13 cellular contexts compared by ENCODE assay signal in the genomic region with DNA sequence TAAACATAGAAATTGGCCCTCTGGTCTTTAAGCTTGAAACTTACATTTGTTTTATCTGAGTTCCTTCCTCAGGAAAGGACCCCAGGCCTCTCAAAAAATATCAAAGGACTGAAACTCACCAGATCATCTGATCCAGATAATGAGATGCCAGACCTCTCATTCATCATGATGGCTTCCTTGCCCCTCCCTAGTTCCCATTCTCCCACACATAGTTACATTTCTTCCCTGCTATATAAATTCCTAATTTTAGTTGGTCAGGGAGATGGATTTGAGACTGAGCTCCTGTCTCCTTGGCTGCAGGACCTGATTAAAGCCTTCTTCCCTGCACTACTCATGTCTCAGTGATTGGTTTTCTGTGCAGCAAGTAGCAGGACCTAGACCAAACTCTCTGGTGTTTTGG.
DNase-seq lines count a peak whose midpoint lies in the region; ATAC-seq and TF ChIP-seq lines count a peak whose summit lies in the region.
"Had no signal": no experiment of that assay in that cellular context is flagged by ENCODE, and none has a peak within 500 bp of the region (broad histone marks: within the 10 kb centered on the region; RNA-seq: fewer than 3 reads in every experiment).

No MANE protein-coding gene starts in this region.

- no peak overlapping the region for H3K4me2 ChIP-seq in HCT116 (ENCODE audit: low read length)
- H3K4me2 ChIP-seq: BLaER1 had no signal

- RAD21 ChIA-PET in HCT116 (lab: Charles Lee; ENCODE audit: low non-redundant PET in 1 of 2, low total read pairs in 2 of 2, uncharacterized antibody in 2 of 2, unreplicated experiment in 2 of 2): no interaction called here

- TF ChIP-seq RAD21 in HCT116 (IDR thresholded peaks at IDR 0.05; ENCODE audit: low read depth): no peak

- peaks cover 14% of the 10 kb centered on the region for H3K9me3 Mint-ChIP-seq in mesothelial cell of epicardium
- H3K9me3 Mint-ChIP-seq: CD8-positive, alpha-beta memory T cell had no signal

- H3K27ac ChIP-seq in HCT116 (ENCODE audit: low read depth, low read length): no peak overlapping the region
- peak overlapping the region; percentile 92 for H3K27ac ChIP-seq in RWPE2 (ENCODE audit: poor library complexity, severe bottlenecking)
- H3K27ac ChIP-seq: BLaER1, GM23248 had no signal

- TF ChIP-seq CTCF in HCT116 (IDR thresholded peaks at IDR 0.05 in 2 of 3, conservative IDR thresholded peaks at IDR 0.05 in 1 of 3; ENCODE audit: borderline replicate concordance in 1 of 3, insufficient read depth in 1 of 3, low read depth in 2 of 3, low read length in 2 of 3) (no peak), RWPE2 (IDR thresholded peaks at IDR 0.05; ENCODE audit: poor library complexity, severe bottlenecking) (no peak), mesothelial cell of epicardium (IDR thresholded peaks at IDR 0.05; ENCODE audit: unreplicated experiment) (no peak)

- H3K4me1 ChIP-seq in HCT116 (ENCODE audit: control insufficient read depth in 1 of 2, insufficient read depth in 2 of 2, low read length in 2 of 2) (peaks cover 12 to 22% of the 10 kb centered on the region in 2 experiments; a peak in 3 of 4 replicates), RWPE2 (ENCODE audit: insufficient read depth, poor library complexity, severe bottlenecking) (peaks cover 19% of the 10 kb centered on the region)

- peaks cover 13% of the 10 kb centered on the region for H3K4me1 Mint-ChIP-seq in mesothelial cell of epicardium
- H3K4me1 Mint-ChIP-seq: CD8-positive, alpha-beta memory T cell had no signal

- no peaks in the 10 kb centered on the region for H3K27me3 Mint-ChIP-seq in mesothelial cell of epicardium (ENCODE audit: low read depth)
- H3K27me3 Mint-ChIP-seq: CD8-positive, alpha-beta memory T cell had no signal

- H3K9me3 ChIP-seq in HCT116 (ENCODE audit: control insufficient read depth in 1 of 2, insufficient read depth in 1 of 2, low read depth in 1 of 2, low read length in 2 of 2) (no peaks in the 10 kb centered on the region), RWPE2 (ENCODE audit: severe bottlenecking) (no peaks in the 10 kb centered on the region)
- H3K9me3 ChIP-seq: Caco-2 had no signal

- intact Hi-C loops in HCT116 (cut with micrococcal nuclease): no loop called here

- no peak overlapping the region for H3K9ac ChIP-seq in HCT116 (ENCODE audit: low read length)
- H3K9ac ChIP-seq: BLaER1, GM23248 had no signal

- peak overlapping the region; percentile 43 for H3K27ac Mint-ChIP-seq in mesothelial cell of epicardium

- H3K4me3 Mint-ChIP-seq in mesothelial cell of epicardium: no peak overlapping the region

- H3K79me2 ChIP-seq in HCT116 (ENCODE audit: insufficient read depth, low read length): no peaks in the 10 kb centered on the region

- H3K27me3 ChIP-seq in HCT116 (ENCODE audit: insufficient read depth, low read length) (no peaks in the 10 kb centered on the region), RWPE2 (ENCODE audit: insufficient read depth, poor library complexity, severe bottlenecking) (no peaks in the 10 kb centered on the region)
- H3K27me3 ChIP-seq: BLaER1 had no signal

- no peak for TF ChIP-seq POLR2A in HCT116 (IDR thresholded peaks at IDR 0.05; ENCODE audit: borderline replicate concordance, extremely low read depth, insufficient read depth, insufficient read length)

- no peaks in the 10 kb centered on the region for H4K20me1 ChIP-seq in HCT116 (ENCODE audit: insufficient read depth)
- H4K20me1 ChIP-seq: BLaER1 had no signal

- no TSS peak for BruUV-seq in HCT116 (replicated peaks; lab: Mats Ljungman, UMichigan)

- peaks cover 4% of the 10 kb centered on the region for H3K36me3 Mint-ChIP-seq in mesothelial cell of epicardium

- no peaks in the 10 kb centered on the region for H3K36me3 ChIP-seq in HCT116 (ENCODE audit: control insufficient read depth in 1 of 2, insufficient read depth in 2 of 2, low read length in 2 of 2)
- H3K36me3 ChIP-seq in RWPE2 (ENCODE audit: low read depth): no peaks in the 10 kb centered on the region
- H3K36me3 ChIP-seq: BLaER1 had no signal

- DNase-seq in HCT116 (ENCODE audit: low read depth, low spot score) (no peak), RWPE2 (ENCODE audit: low spot score) (no peak), mesothelial cell of epicardium (ENCODE audit: low spot score in 2 of 2, unreplicated experiment in 2 of 2) (no peak)
- no peak for DNase-seq in stimulated activated CD4-positive, alpha-beta T cell treated with anti-CD3 and anti-CD28 coated beads, Interleukin-2, amount 100 ng/mL, for 24 hours
- DNase-seq: AML-193; Caco-2; CD8-positive, alpha-beta memory T cell; DND-41; GF-D8; GM23248 had no signal

- CTCF ChIA-PET in HCT116 (lab: Charles Lee): no interaction called here

- no peak overlapping the region for H3K4me3 ChIP-seq in HCT116 (replicated peaks in 1 of 2; ENCODE audit: low read depth in 1 of 2, low read length in 2 of 2)
- H3K4me3 ChIP-seq in RWPE2 (ENCODE audit: severe bottlenecking): no peak overlapping the region
- H3K4me3 ChIP-seq: BLaER1, GM23248 had no signal

- POLR2A ChIA-PET in HCT116 (lab: Charles Lee): no interaction called here

- H2AFZ ChIP-seq in HCT116 (ENCODE audit: low read depth, low read length, poor library complexity, severe bottlenecking): peak overlapping the region; percentile 13
- H2AFZ ChIP-seq: GM23248 had no signal

- H3K9me2 ChIP-seq in HCT116 (ENCODE audit: insufficient read depth): no peaks in the 10 kb centered on the region

- no peak for ATAC-seq in HCT116
- no peak for ATAC-seq in RWPE2 (ENCODE audit: low read depth)
- ATAC-seq in GM18868 (IDR thresholded peaks at IDR 0.05; ENCODE audit: unreplicated experiment): no peak
- ATAC-seq in GM21619 (IDR thresholded peaks at IDR 0.05; ENCODE audit: unreplicated experiment): no peak

TF ChIP-seq in HCT116, 20 proteins besides CTCF, POLR2A, EP300 and RAD21:
- TF ChIP-seq TCF7L2 (IDR thresholded peaks at IDR 0.05; ENCODE audit: borderline replicate concordance, extremely low read depth, insufficient read depth, insufficient read length): no peak
- TF ChIP-seq, protein P1, sequence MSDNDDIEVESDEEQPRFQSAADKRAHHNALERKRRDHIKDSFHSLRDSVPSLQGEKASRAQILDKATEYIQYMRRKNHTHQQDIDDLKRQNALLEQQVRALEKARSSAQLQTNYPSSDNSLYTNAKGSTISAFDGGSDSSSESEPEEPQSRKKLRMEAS (IDR thresholded peaks at IDR 0.05): no peak
- no peak for TF ChIP-seq JUND (IDR thresholded peaks at IDR 0.05)
- TF ChIP-seq ZFX (IDR thresholded peaks at IDR 0.05): no peak
- no peak for TF ChIP-seq YY1 (IDR thresholded peaks at IDR 0.05; ENCODE audit: extremely low read depth, insufficient replicate concordance, low read depth, low read length)
- no peak for TF ChIP-seq SIN3A (IDR thresholded peaks at IDR 0.05; ENCODE audit: low read depth)
- TF ChIP-seq ELF1 (IDR thresholded peaks at IDR 0.05; ENCODE audit: borderline replicate concordance, low read depth): no peak
- no peak for TF ChIP-seq EGR1 (IDR thresholded peaks at IDR 0.05; ENCODE audit: low read depth)
